In genomic region chr2:75140288-75140687, GRCh38 we compare ENCODE assay signal across 16 cellular contexts.
"Had no signal": no experiment of that assay in that cellular context is flagged by ENCODE, and none has a peak within 500 bp of the region (broad histone marks: within the 10 kb centered on the region; RNA-seq: fewer than 3 reads in every experiment).

No MANE protein-coding gene starts in this region.

- ATAC-seq: activated CD4-positive, alpha-beta T cell treated with anti-CD3 and anti-CD28 coated beads for 36 hours; activated CD8-positive, alpha-beta T cell treated with anti-CD3 and anti-CD28 coated beads for 36 hours; activated T-cell treated with anti-CD3 and anti-CD28 coated beads, Interleukin-2, amount 50 U/mL, for 72 hours; foreskin keratinocyte; left cardiac atrium; naive thymus-derived CD4-positive, alpha-beta T cell had no signal

- DNase-seq: activated CD4-positive, alpha-beta T cell treated with anti-CD3 and anti-CD28 coated beads for 36 hours; activated CD8-positive, alpha-beta memory T cell treated with anti-CD3 and anti-CD28 coated beads, Interleukin-2, amount 50 U/mL, for 4 hours; activated CD8-positive, alpha-beta T cell treated with anti-CD3 and anti-CD28 coated beads for 36 hours; activated gamma-delta T cell treated with Interleukin-2 at 50 U/mL for 16 hours; activated naive CD8-positive, alpha-beta T cell treated with anti-CD3 and anti-CD28 coated beads for 36 hours; activated T-cell treated with anti-CD3 and anti-CD28 coated beads, Interleukin-2, amount 50 U/mL, for 72 hours; anterior cingulate cortex; dorsolateral prefrontal cortex; foreskin keratinocyte; left cardiac atrium; naive thymus-derived CD4-positive, alpha-beta T cell; posterior cingulate gyrus had no signal

- H3K4me3 ChIP-seq: dorsolateral prefrontal cortex, lung, right atrium auricular region, skin epidermis, tibial nerve had no signal
